Comparison of ENCODE assay signal across 1 cellular context in genomic region chr13:111275382-111275781, GRCh38.
TF ChIP-seq lines count a peak whose summit lies in the region.

No MANE protein-coding gene starts in this region.

TF ChIP-seq in HepG2, 621 proteins besides CTCF, POLR2A, EP300 and RAD21:
- no peak for TF ChIP-seq ZNF44 (CRISPR knock-in tag; IDR thresholded peaks at IDR 0.05)
- no peak for TF ChIP-seq IKZF5 (CRISPR knock-in tag; IDR thresholded peaks at IDR 0.05)
- TF ChIP-seq TSC22D2 (CRISPR knock-in tag; IDR thresholded peaks at IDR 0.05; ENCODE audit: borderline replicate concordance), result no peak
- no peak for TF ChIP-seq NCOA5 (CRISPR knock-in tag; IDR thresholded peaks at IDR 0.05)
- TF ChIP-seq ZNF33A (CRISPR knock-in tag; IDR thresholded peaks at IDR 0.05; ENCODE audit: borderline replicate concordance), result no peak
- TF ChIP-seq NONO (IDR thresholded peaks at IDR 0.05), result no peak
- TF ChIP-seq NONO (CRISPR knock-in tag; conservative IDR thresholded peaks at IDR 0.05), result no peak
- no peak for TF ChIP-seq FOSL2 (CRISPR knock-in tag; IDR thresholded peaks at IDR 0.05)
- TF ChIP-seq HNF4G (IDR thresholded peaks at IDR 0.05; ENCODE audit: borderline replicate concordance, low read depth, low read length), result no peak
- TF ChIP-seq HNF4G (CRISPR knock-in tag; IDR thresholded peaks at IDR 0.05; ENCODE audit: borderline replicate concordance, low read depth), result no peak
- no peak for TF ChIP-seq ZNF607 (CRISPR knock-in tag; IDR thresholded peaks at IDR 0.05; ENCODE audit: borderline replicate concordance)
- TF ChIP-seq ZNF329 (CRISPR knock-in tag; IDR thresholded peaks at IDR 0.05; ENCODE audit: low read depth), result no peak
